22 cellular contexts compared by ENCODE assay signal in genomic region chr2:163730556-163730955, GRCh38. TPM values are rescaled to one million over a fixed set of nuclear protein-coding genes. Genes with fewer than 3 reads are reported as not detected.
A peak's percentile ranks its signal among the peaks of the same experiment; 100 is the strongest.
DNase-seq lines count a peak whose midpoint lies in the region; ATAC-seq and TF ChIP-seq lines count a peak whose summit lies in the region.
"Had no signal": no experiment of that assay in that cellular context is flagged by ENCODE, and none has a peak within 500 bp of the region (broad histone marks: within the 10 kb centered on the region; RNA-seq: fewer than 3 reads in every experiment).

No MANE protein-coding gene starts in this region.

- 95% methylated on average over 1 of the region's 1 CpG for WGBS in sigmoid colon, 2 donors

- POLR2A ChIA-PET in Panc1 (lab: Charles Lee), result interaction anchor here (0.7 kb wide), 1 partner anchor 406 kb away, joined by 6 read pairs; no protein-coding TSS in a partner anchor

- H3K27me3 ChIP-seq in ACC112 (ENCODE audit: insufficient read depth, low read length) (no peaks in the 10 kb centered on the region), Panc1 (ENCODE audit: control insufficient read depth, insufficient read depth, low read length) (no peaks in the 10 kb centered on the region), dorsolateral prefrontal cortex (no peaks in the 10 kb centered on the region), sigmoid colon (no peaks in the 10 kb centered on the region)
- H3K27me3 ChIP-seq: BLaER1 treated with 17β-estradiol and CSF1 and Interleukin-3, amounts not matched to agents 10 nM and 100 nM; SJSA1 had no signal

- in situ Hi-C loops in Panc1 (cut with HindIII; ENCODE audit: low pct_unique_long_range_greater_than_20kb, low sequenced_read_pairs), result no loop called here

- BruUV-seq in Panc1 (replicated peaks; lab: Mats Ljungman, UMichigan), result no TSS peak

- H2AFZ ChIP-seq in ACC112 (ENCODE audit: low read length, unreplicated experiment), result no peak overlapping the region

- no peak for DNase-seq in Panc1 (ENCODE audit: low read depth, low spot score)
- no peak for DNase-seq in dorsolateral prefrontal cortex
- DNase-seq in sigmoid colon, result no peak
- no peak for DNase-seq in posterior cingulate gyrus
- no peak for DNase-seq in erythroblast (lab: John Stamatoyannopoulos, UW)
- no peak for DNase-seq in activated CD4-positive, alpha-beta T cell treated with anti-CD3 and anti-CD28 coated beads, Interleukin-2, amount 50 U/mL, for 1 hour
- DNase-seq in hypothalamus (lab: John Stamatoyannopoulos, UW), result no peak
- DNase-seq: activated CD4-positive, alpha-beta T cell treated with anti-CD3 and anti-CD28 coated beads, Interleukin-2, amount 50 U/mL, for 4 hours; activated CD4-positive, CD25-positive, alpha-beta regulatory T cell; activated naive CD4-positive, alpha-beta T cell treated with anti-CD3 and anti-CD28 coated beads, Interleukin-2, amount 10 ng/mL, durations not matched to agents 7 days and 5 days; amniotic stem cell; GDM1; NCI-H1105; NCI-H187 treated with DMSO at 0.1 percent for 48 hours; NK-92 treated with Interleukin-12 subunit alpha and Interleukin-12 subunit beta, amount 100 ng/mL, for 24 hours; PC-3; small intestine; stimulated activated CD4-positive, alpha-beta T cell treated with anti-CD3 and anti-CD28 coated beads, Interleukin-2, amount 100 ng/mL, for 24 hours; T-cell had no signal

- peak overlapping the region; percentile 88 for H3K4me3 ChIP-seq in ACC112 (ENCODE audit: low read depth, low read length)
- H3K4me3 ChIP-seq in Panc1 (ENCODE audit: low read depth in 2 of 2, low read length in 2 of 2), result no peak overlapping the region
- peak overlapping the region in 11 of 59 donors; percentile 3 to 88 (median 20) for H3K4me3 ChIP-seq in dorsolateral prefrontal cortex
- H3K4me3 ChIP-seq in sigmoid colon, result no peak overlapping the region
- H3K4me3 ChIP-seq: BLaER1 treated with 17β-estradiol and CSF1 and Interleukin-3, amounts not matched to agents 10 nM and 100 nM; SJSA1 had no signal

- CTCF ChIA-PET in Panc1 (lab: Charles Lee), result no interaction called here

- H3K36me3 ChIP-seq in ACC112 (ENCODE audit: insufficient read depth, low read length) (no peaks in the 10 kb centered on the region), Panc1 (ENCODE audit: control insufficient read depth, insufficient read depth, low read length) (no peaks in the 10 kb centered on the region; the same call in 1 of the 2 replicates), sigmoid colon (no peaks in the 10 kb centered on the region)
- H3K36me3 ChIP-seq: BLaER1 treated with 17β-estradiol and CSF1 and Interleukin-3, amounts not matched to agents 10 nM and 100 nM; SJSA1 had no signal

- intact Hi-C loops in Panc1 (cut with micrococcal nuclease; ENCODE audit: unreplicated experiment) (loop anchor here (5.0 to 10.0 kb wide), 4 partner anchors 126 to 704 kb away; no protein-coding TSS in a partner anchor), dorsolateral prefrontal cortex (cut with DNase I) (loop anchor here in 1 of 2 donors (10.0 kb wide), 1 partner anchor 214 kb away; no protein-coding TSS in a partner anchor), sigmoid colon (cut with DNase I) (loop anchor here (5.0 kb wide), 1 partner anchor 38 kb away; no protein-coding TSS in a partner anchor), posterior cingulate gyrus (cut with DNase I) (loop anchor here (5.0 kb wide), 2 partner anchors 118 to 383 kb away; no protein-coding TSS in a partner anchor)

- no peaks in the 10 kb centered on the region for H3K9me3 ChIP-seq in Panc1 (ENCODE audit: control insufficient read depth, insufficient read depth, low read depth, low read length)
- H3K9me3 ChIP-seq in sigmoid colon, result no peaks in the 10 kb centered on the region
- H3K9me3 ChIP-seq: SJSA1 had no signal

- TF ChIP-seq POLR2A in sigmoid colon (IDR thresholded peaks at IDR 0.05), result no peak
- no peak for TF ChIP-seq POLR2A in erythroblast (IDR thresholded peaks at IDR 0.05; ENCODE audit: low read length)

- peaks cover 42% of the 10 kb centered on the region for H3K4me1 ChIP-seq in ACC112 (ENCODE audit: control insufficient read depth, insufficient read depth, low read length, unreplicated experiment)
- peaks cover 48% of the 10 kb centered on the region for H3K4me1 ChIP-seq in Panc1 (ENCODE audit: control insufficient read depth, insufficient read depth, low read length)
- peaks cover 0 to 27% (median 6%) of the 10 kb centered on the region in 4 donors for H3K4me1 ChIP-seq in sigmoid colon
- H3K4me1 ChIP-seq: BLaER1 treated with 17β-estradiol and CSF1 and Interleukin-3, amounts not matched to agents 10 nM and 100 nM had no signal

- H3K27ac ChIP-seq in ACC112 (ENCODE audit: low read depth, low read length), result no peak overlapping the region
- peak overlapping the region; percentile 99 for H3K27ac ChIP-seq in Panc1 (ENCODE audit: low read length)
- peak overlapping the region in 58 of 59 donors; percentile 6 to 95 (median 90) for H3K27ac ChIP-seq in dorsolateral prefrontal cortex
- H3K27ac ChIP-seq in sigmoid colon, result peak overlapping the region; percentile 53 to 96 (median 92)
- H3K27ac ChIP-seq: BLaER1 treated with 17β-estradiol and CSF1 and Interleukin-3, amounts not matched to agents 10 nM and 100 nM; SJSA1 had no signal

- TF ChIP-seq CTCF in Panc1 (IDR thresholded peaks at IDR 0.05) (no peak), dorsolateral prefrontal cortex (IDR thresholded peaks at IDR 0.05 in 54 of 56, conservative IDR thresholded peaks at IDR 0.05 in 2 of 56; ENCODE audit: low read depth in 1 of 56, partially characterized antibody in 56 of 56) (no peak), sigmoid colon (IDR thresholded peaks at IDR 0.05) (no peak)

- no peak for TF ChIP-seq EP300 in sigmoid colon (IDR thresholded peaks at IDR 0.05)

- H3K79me2 ChIP-seq in ACC112 (ENCODE audit: control insufficient read depth, insufficient read depth, low read length, unreplicated experiment), result peaks cover 86% of the 10 kb centered on the region

- ATAC-seq in Panc1, result no peak
- ATAC-seq: PC-3, T-cell had no signal

RNA-seq across cellular contexts. Expression of gene FIGN, which starts 5.3 kb away (rescaled TPM):
- 19.5 TPM for total RNA-seq in Panc1 (2021; ENCODE audit: unreplicated experiment)
- polyA plus RNA-seq in Panc1 (2012; ENCODE audit: insufficient read length), result 6.1 TPM
- 10 to 100 TPM in 119 of 120 experiments, 1 to 10 TPM in 1; 8.8 to 29.6 (median 19.1) TPM for total RNA-seq in dorsolateral prefrontal cortex
- total RNA-seq in sigmoid colon, result 1 to 10 TPM; 2.9 to 8.0 (median 5.9) TPM
- under 1 TPM in 2 of 3 donors, not detected in 1; under 0.01 to 0.60 TPM for polyA plus RNA-seq in sigmoid colon
